In the genomic region with DNA sequence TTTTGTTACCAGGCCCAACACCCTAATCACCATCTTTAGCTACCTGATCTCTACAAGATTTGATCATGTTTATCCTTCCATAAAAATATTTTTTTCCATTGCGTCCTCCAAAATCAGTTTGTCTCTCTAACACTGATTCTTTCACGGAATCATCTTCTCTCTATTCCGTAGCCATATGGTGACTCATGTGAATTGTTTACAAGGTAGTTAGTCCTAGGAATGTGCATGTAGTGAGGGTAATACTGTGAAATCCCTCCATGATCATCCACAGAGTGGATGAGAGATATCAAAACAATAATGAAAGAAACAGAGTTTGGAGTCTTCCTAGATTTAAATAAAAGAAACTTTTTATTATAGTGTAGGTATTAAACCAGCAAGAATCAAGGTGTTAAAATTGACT, we compare ENCODE assay signal across 1 cellular context.
TF ChIP-seq lines count a peak whose summit lies in the region.

No MANE protein-coding gene starts in this region.

TF ChIP-seq in HCT116, 20 proteins besides CTCF, POLR2A, EP300 and RAD21 (continued from another document):
- TF ChIP-seq, protein P1, sequence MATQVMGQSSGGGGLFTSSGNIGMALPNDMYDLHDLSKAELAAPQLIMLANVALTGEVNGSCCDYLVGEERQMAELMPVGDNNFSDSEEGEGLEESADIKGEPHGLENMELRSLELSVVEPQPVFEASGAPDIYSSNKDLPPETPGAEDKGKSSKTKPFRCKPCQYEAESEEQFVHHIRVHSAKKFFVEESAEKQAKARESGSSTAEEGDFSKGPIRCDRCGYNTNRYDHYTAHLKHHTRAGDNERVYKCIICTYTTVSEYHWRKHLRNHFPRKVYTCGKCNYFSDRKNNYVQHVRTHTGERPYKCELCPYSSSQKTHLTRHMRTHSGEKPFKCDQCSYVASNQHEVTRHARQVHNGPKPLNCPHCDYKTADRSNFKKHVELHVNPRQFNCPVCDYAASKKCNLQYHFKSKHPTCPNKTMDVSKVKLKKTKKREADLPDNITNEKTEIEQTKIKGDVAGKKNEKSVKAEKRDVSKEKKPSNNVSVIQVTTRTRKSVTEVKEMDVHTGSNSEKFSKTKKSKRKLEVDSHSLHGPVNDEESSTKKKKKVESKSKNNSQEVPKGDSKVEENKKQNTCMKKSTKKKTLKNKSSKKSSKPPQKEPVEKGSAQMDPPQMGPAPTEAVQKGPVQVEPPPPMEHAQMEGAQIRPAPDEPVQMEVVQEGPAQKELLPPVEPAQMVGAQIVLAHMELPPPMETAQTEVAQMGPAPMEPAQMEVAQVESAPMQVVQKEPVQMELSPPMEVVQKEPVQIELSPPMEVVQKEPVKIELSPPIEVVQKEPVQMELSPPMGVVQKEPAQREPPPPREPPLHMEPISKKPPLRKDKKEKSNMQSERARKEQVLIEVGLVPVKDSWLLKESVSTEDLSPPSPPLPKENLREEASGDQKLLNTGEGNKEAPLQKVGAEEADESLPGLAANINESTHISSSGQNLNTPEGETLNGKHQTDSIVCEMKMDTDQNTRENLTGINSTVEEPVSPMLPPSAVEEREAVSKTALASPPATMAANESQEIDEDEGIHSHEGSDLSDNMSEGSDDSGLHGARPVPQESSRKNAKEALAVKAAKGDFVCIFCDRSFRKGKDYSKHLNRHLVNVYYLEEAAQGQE (IDR thresholded peaks at IDR 0.05; ENCODE audit: low read depth): no peak
- TF ChIP-seq POLR2AphosphoS5 (IDR thresholded peaks at IDR 0.05; ENCODE audit: low read depth, low read length) (no peak), FOSL1 (IDR thresholded peaks at IDR 0.05; ENCODE audit: low read depth) (no peak), EZH2phosphoT487 (IDR thresholded peaks at IDR 0.05; ENCODE audit: borderline replicate concordance) (no peak), SP1 (IDR thresholded peaks at IDR 0.05; ENCODE audit: low read depth) (no peak), ELF1 (IDR thresholded peaks at IDR 0.05; ENCODE audit: borderline replicate concordance, low read depth) (no peak), SIN3A (IDR thresholded peaks at IDR 0.05; ENCODE audit: low read depth) (no peak), YY1 (IDR thresholded peaks at IDR 0.05; ENCODE audit: extremely low read depth, insufficient replicate concordance, low read depth, low read length) (no peak), JUND (IDR thresholded peaks at IDR 0.05) (no peak), TCF7L2 (IDR thresholded peaks at IDR 0.05; ENCODE audit: borderline replicate concordance, extremely low read depth, insufficient read depth, insufficient read length) (no peak), ZFX (IDR thresholded peaks at IDR 0.05) (no peak), EZH2 (IDR thresholded peaks at IDR 0.05) (no peak)
- TF ChIP-seq, protein P2, sequence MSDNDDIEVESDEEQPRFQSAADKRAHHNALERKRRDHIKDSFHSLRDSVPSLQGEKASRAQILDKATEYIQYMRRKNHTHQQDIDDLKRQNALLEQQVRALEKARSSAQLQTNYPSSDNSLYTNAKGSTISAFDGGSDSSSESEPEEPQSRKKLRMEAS (IDR thresholded peaks at IDR 0.05): no peak
